In the genomic region with DNA sequence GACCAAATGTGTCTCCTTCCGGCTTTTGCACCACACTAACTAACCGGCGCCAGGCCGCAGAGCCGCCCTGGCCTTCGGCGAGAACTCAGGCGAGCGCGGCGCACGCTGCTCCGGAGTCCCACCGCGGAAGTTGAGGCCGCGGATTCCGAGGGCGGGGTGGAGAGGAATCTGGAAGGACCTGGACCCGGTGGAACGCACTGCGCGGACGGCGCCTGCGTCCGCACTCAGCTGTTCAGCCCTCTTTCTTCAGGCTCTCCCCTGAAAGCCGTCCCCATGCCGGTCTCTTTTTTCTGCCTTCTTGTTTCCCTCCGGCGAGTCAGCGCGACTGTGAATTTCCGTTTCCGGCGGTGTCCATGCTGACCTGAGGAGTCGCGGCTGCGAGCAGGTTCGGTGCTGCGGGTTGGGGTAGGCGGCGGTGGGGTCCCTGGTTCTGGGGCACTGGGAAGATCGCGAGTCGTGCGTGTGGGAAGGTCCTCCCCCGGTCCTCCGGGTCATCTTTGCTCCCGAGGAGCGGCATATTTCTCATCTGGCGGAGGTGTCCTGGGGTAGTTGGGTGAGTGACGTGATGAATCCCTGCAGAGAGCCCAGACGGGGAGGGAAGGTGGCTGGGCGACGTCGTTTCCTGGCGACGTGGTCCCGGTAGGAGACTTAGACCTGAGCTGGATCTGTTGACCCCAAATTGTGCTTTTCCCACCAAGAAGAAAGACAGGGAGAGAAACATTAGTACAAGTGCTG, we compare ENCODE assay signal across 1 cellular context.
A peak's percentile ranks its signal among the peaks of the same experiment; 100 is the strongest.
TF ChIP-seq lines count a peak whose summit lies in the region.

A gene with protein sequence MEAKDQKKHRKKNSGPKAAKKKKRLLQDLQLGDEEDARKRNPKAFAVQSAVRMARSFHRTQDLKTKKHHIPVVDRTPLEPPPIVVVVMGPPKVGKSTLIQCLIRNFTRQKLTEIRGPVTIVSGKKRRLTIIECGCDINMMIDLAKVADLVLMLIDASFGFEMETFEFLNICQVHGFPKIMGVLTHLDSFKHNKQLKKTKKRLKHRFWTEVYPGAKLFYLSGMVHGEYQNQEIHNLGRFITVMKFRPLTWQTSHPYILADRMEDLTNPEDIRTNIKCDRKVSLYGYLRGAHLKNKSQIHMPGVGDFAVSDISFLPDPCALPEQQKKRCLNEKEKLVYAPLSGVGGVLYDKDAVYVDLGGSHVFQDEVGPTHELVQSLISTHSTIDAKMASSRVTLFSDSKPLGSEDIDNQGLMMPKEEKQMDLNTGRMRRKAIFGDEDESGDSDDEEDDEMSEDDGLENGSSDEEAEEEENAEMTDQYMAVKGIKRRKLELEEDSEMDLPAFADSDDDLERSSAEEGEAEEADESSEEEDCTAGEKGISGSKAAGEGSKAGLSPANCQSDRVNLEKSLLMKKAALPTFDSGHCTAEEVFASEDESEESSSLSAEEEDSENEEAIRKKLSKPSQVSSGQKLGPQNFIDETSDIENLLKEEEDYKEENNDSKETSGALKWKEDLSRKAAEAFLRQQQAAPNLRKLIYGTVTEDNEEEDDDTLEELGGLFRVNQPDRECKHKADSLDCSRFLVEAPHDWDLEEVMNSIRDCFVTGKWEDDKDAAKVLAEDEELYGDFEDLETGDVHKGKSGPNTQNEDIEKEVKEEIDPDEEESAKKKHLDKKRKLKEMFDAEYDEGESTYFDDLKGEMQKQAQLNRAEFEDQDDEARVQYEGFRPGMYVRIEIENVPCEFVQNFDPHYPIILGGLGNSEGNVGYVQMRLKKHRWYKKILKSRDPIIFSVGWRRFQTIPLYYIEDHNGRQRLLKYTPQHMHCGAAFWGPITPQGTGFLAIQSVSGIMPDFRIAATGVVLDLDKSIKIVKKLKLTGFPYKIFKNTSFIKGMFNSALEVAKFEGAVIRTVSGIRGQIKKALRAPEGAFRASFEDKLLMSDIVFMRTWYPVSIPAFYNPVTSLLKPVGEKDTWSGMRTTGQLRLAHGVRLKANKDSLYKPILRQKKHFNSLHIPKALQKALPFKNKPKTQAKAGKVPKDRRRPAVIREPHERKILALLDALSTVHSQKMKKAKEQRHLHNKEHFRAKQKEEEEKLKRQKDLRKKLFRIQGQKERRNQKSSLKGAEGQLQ (plus strand): TSS at position 350 of the 735 bp plus-strand sequence. CDS start 1,600 bp downstream, outside the sequence.

TF ChIP-seq in HepG2, 621 proteins besides CTCF, POLR2A, EP300 and RAD21 (continued from another document and continues in another):
- TF ChIP-seq, protein P1, sequence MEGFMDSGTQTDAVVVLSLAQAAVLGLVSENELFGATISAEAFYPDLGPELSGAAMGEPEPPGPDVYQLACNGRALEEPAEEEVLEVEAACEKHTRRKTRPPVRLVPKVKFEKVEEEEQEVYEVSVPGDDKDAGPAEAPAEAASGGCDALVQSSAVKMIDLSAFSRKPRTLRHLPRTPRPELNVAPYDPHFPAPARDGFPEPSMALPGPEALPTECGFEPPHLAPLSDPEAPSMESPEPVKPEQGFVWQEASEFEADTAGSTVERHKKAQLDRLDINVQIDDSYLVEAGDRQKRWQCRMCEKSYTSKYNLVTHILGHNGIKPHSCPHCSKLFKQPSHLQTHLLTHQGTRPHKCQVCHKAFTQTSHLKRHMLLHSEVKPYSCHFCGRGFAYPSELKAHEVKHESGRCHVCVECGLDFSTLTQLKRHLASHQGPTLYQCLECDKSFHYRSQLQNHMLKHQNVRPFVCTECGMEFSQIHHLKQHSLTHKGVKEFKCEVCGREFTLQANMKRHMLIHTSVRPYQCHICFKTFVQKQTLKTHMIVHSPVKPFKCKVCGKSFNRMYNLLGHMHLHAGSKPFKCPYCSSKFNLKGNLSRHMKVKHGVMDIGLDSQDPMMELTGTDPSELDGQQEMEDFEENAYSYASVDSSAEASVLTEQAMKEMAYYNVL (CRISPR knock-in tag; IDR thresholded peaks at IDR 0.05; ENCODE audit: borderline replicate concordance), result peak; percentile 90; the same call in 1 of the 2 replicates
- peak; percentile 88 for TF ChIP-seq YY1 (IDR thresholded peaks at IDR 0.05; ENCODE audit: insufficient read depth, insufficient replicate concordance, low read depth, low read length)
- TF ChIP-seq ZNF232 (CRISPR knock-in tag; IDR thresholded peaks at IDR 0.05; ENCODE audit: borderline replicate concordance), result peak; percentile 90; the same call in 1 of the 2 replicates
- no peak for TF ChIP-seq TBP (CRISPR knock-in tag; IDR thresholded peaks at IDR 0.05)
- TF ChIP-seq PCBP1 (IDR thresholded peaks at IDR 0.05; ENCODE audit: borderline replicate concordance, low read depth, low read length), result 0 out of 2 replicates have a peak, but pooled peaks have one; percentile 68
- TF ChIP-seq, protein P2, sequence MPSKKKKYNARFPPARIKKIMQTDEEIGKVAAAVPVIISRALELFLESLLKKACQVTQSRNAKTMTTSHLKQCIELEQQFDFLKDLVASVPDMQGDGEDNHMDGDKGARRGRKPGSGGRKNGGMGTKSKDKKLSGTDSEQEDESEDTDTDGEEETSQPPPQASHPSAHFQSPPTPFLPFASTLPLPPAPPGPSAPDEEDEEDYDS (CRISPR knock-in tag; IDR thresholded peaks at IDR 0.05), result peak; percentile 53; the same call in 1 of the 2 replicates
- no peak for TF ChIP-seq MLLT10 (CRISPR knock-in tag; IDR thresholded peaks at IDR 0.05)
- TF ChIP-seq U2AF1 (optimal IDR thresholded peaks at IDR 0.05; ENCODE audit: low read depth, low read length), result no peak
- peak; percentile 88; the same call in 1 of the 2 replicates for TF ChIP-seq ZNF256 (CRISPR knock-in tag; conservative IDR thresholded peaks at IDR 0.05)
- TF ChIP-seq, protein P3, sequence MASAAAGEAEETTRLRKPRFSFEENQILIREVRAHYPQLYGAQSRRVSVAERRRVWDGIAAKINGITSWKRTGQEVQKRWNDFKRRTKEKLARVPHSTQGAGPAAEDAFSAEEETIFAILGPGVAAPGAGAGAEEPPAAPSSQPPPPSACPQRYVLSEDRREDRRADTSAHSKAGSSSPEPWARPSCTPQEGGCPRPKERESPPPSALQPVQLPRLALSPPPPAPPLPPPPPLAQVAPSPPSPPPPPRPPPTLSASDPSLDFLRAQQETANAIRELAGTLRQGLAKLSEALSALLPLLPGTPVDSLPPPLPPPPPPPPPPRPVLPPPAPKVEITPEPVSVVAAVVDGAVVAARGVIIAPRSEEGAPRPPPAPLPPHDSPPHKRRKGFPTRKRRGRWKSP (CRISPR knock-in tag; IDR thresholded peaks at IDR 0.05), result peak; percentile 79
- TF ChIP-seq ZNF766 (CRISPR knock-in tag; IDR thresholded peaks at IDR 0.05; ENCODE audit: borderline replicate concordance), result peak; percentile 95; the same call in 1 of the 2 replicates
- TF ChIP-seq IRX3 (CRISPR knock-in tag; IDR thresholded peaks at IDR 0.05; ENCODE audit: borderline replicate concordance, low read depth), result peak; percentile 92
- no peak; the same call in none of the 2 replicates for TF ChIP-seq HOXA5 (CRISPR knock-in tag; IDR thresholded peaks at IDR 0.05)
- TF ChIP-seq IKZF1 (IDR thresholded peaks at IDR 0.05), result no peak
- no peak for TF ChIP-seq ZNF530 (CRISPR knock-in tag; IDR thresholded peaks at IDR 0.05; ENCODE audit: low read depth)
- TF ChIP-seq HOXA7 (CRISPR knock-in tag; IDR thresholded peaks at IDR 0.05), result 0 out of 2 replicates have a peak, but pooled peaks have one; percentile 66
- TF ChIP-seq, protein P4, sequence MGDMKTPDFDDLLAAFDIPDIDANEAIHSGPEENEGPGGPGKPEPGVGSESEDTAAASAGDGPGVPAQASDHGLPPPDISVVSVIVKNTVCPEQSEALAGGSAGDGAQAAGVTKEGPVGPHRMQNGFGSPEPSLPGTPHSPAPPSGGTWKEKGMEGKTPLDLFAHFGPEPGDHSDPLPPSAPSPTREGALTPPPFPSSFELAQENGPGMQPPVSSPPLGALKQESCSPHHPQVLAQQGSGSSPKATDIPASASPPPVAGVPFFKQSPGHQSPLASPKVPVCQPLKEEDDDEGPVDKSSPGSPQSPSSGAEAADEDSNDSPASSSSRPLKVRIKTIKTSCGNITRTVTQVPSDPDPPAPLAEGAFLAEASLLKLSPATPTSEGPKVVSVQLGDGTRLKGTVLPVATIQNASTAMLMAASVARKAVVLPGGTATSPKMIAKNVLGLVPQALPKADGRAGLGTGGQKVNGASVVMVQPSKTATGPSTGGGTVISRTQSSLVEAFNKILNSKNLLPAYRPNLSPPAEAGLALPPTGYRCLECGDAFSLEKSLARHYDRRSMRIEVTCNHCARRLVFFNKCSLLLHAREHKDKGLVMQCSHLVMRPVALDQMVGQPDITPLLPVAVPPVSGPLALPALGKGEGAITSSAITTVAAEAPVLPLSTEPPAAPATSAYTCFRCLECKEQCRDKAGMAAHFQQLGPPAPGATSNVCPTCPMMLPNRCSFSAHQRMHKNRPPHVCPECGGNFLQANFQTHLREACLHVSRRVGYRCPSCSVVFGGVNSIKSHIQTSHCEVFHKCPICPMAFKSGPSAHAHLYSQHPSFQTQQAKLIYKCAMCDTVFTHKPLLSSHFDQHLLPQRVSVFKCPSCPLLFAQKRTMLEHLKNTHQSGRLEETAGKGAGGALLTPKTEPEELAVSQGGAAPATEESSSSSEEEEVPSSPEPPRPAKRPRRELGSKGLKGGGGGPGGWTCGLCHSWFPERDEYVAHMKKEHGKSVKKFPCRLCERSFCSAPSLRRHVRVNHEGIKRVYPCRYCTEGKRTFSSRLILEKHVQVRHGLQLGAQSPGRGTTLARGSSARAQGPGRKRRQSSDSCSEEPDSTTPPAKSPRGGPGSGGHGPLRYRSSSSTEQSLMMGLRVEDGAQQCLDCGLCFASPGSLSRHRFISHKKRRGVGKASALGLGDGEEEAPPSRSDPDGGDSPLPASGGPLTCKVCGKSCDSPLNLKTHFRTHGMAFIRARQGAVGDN (CRISPR knock-in tag; IDR thresholded peaks at IDR 0.05), result peak; percentile 99
- TF ChIP-seq RORA (CRISPR knock-in tag; IDR thresholded peaks at IDR 0.05), result no peak
- TF ChIP-seq, protein P5, sequence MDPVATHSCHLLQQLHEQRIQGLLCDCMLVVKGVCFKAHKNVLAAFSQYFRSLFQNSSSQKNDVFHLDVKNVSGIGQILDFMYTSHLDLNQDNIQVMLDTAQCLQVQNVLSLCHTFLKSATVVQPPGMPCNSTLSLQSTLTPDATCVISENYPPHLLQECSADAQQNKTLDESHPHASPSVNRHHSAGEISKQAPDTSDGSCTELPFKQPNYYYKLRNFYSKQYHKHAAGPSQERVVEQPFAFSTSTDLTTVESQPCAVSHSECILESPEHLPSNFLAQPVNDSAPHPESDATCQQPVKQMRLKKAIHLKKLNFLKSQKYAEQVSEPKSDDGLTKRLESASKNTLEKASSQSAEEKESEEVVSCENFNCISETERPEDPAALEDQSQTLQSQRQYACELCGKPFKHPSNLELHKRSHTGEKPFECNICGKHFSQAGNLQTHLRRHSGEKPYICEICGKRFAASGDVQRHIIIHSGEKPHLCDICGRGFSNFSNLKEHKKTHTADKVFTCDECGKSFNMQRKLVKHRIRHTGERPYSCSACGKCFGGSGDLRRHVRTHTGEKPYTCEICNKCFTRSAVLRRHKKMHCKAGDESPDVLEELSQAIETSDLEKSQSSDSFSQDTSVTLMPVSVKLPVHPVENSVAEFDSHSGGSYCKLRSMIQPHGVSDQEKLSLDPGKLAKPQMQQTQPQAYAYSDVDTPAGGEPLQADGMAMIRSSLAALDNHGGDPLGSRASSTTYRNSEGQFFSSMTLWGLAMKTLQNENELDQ (CRISPR knock-in tag; IDR thresholded peaks at IDR 0.05; ENCODE audit: borderline replicate concordance), result no peak
- peak; percentile 64; the same call in 1 of the 2 replicates for TF ChIP-seq BCL6 (CRISPR knock-in tag; IDR thresholded peaks at IDR 0.05)
- TF ChIP-seq, protein P6, sequence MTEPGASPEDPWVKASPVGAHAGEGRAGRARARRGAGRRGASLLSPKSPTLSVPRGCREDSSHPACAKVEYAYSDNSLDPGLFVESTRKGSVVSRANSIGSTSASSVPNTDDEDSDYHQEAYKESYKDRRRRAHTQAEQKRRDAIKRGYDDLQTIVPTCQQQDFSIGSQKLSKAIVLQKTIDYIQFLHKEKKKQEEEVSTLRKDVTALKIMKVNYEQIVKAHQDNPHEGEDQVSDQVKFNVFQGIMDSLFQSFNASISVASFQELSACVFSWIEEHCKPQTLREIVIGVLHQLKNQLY (CRISPR knock-in tag; IDR thresholded peaks at IDR 0.05), result no peak; the same call in 1 of the 2 replicates
- TF ChIP-seq SP4 (CRISPR knock-in tag; IDR thresholded peaks at IDR 0.05), result peak; percentile 82
- TF ChIP-seq, protein P7, sequence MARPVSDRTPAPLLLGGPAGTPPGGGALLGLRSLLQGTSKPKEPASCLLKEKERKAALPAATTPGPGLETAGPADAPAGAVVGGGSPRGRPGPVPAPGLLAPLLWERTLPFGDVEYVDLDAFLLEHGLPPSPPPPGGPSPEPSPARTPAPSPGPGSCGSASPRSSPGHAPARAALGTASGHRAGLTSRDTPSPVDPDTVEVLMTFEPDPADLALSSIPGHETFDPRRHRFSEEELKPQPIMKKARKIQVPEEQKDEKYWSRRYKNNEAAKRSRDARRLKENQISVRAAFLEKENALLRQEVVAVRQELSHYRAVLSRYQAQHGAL (CRISPR knock-in tag; IDR thresholded peaks at IDR 0.05; ENCODE audit: not compliant biosample characterization), result peak; percentile 88
- TF ChIP-seq, protein P8, sequence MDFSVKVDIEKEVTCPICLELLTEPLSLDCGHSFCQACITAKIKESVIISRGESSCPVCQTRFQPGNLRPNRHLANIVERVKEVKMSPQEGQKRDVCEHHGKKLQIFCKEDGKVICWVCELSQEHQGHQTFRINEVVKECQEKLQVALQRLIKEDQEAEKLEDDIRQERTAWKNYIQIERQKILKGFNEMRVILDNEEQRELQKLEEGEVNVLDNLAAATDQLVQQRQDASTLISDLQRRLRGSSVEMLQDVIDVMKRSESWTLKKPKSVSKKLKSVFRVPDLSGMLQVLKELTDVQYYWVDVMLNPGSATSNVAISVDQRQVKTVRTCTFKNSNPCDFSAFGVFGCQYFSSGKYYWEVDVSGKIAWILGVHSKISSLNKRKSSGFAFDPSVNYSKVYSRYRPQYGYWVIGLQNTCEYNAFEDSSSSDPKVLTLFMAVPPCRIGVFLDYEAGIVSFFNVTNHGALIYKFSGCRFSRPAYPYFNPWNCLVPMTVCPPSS (IDR thresholded peaks at IDR 0.05), result no peak
- no peak for TF ChIP-seq TRIM24 (CRISPR knock-in tag; IDR thresholded peaks at IDR 0.05)
- no peak for TF ChIP-seq FOXM1 (CRISPR knock-in tag; IDR thresholded peaks at IDR 0.05)
- TF ChIP-seq ZNF296 (CRISPR knock-in tag; conservative IDR thresholded peaks at IDR 0.05), result no peak
- TF ChIP-seq ZNF747 (CRISPR knock-in tag; IDR thresholded peaks at IDR 0.05; ENCODE audit: borderline replicate concordance), result peak; percentile 94
- TF ChIP-seq ZNF337 (CRISPR knock-in tag; IDR thresholded peaks at IDR 0.05; ENCODE audit: borderline replicate concordance, low read depth), result 0 out of 2 replicates have a peak, but pooled peaks have one; percentile 73
- TF ChIP-seq RXRB (CRISPR knock-in tag; IDR thresholded peaks at IDR 0.05; ENCODE audit: borderline replicate concordance), result peak; percentile 71
- TF ChIP-seq JARID2 (CRISPR knock-in tag; IDR thresholded peaks at IDR 0.05; ENCODE audit: insufficient replicate concordance), result peak; percentile 89
- TF ChIP-seq ZNF468 (CRISPR knock-in tag; IDR thresholded peaks at IDR 0.05), result no peak
- TF ChIP-seq, protein P9, sequence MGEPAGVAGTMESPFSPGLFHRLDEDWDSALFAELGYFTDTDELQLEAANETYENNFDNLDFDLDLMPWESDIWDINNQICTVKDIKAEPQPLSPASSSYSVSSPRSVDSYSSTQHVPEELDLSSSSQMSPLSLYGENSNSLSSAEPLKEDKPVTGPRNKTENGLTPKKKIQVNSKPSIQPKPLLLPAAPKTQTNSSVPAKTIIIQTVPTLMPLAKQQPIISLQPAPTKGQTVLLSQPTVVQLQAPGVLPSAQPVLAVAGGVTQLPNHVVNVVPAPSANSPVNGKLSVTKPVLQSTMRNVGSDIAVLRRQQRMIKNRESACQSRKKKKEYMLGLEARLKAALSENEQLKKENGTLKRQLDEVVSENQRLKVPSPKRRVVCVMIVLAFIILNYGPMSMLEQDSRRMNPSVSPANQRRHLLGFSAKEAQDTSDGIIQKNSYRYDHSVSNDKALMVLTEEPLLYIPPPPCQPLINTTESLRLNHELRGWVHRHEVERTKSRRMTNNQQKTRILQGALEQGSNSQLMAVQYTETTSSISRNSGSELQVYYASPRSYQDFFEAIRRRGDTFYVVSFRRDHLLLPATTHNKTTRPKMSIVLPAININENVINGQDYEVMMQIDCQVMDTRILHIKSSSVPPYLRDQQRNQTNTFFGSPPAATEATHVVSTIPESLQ (CRISPR knock-in tag; conservative IDR thresholded peaks at IDR 0.05), result no peak
- TF ChIP-seq ZNF446 (CRISPR knock-in tag; IDR thresholded peaks at IDR 0.05), result peak; percentile 52; the same call in 1 of the 2 replicates
